ENCODE assay signal across 22 cellular contexts in the genomic region with DNA sequence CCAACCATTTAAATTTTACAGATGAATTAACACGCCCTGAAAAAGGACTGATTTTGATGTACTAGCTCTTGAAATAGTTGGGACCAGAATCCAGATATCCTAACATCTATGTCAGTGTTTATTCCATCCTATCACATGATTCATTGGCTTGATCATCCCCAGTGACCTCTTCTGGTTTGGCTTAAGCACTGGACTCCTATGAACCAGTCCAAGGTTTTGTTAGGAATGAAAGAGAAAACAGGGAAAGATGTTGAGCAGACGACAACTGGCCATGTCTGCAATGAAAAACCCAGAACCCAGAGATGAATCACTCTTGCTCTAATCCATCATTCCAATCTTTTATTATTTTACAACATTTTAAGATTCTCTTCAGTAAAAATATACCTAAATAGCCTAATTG.
"Had no signal": no experiment of that assay in that cellular context is flagged by ENCODE, and none has a peak within 500 bp of the region (broad histone marks: within the 10 kb centered on the region; RNA-seq: fewer than 3 reads in every experiment).

No MANE protein-coding gene starts in this region.

- DNase-seq: activated CD4-positive, alpha-beta T cell treated with anti-CD3 and anti-CD28 coated beads for 4 hours; activated CD4-positive, alpha-beta T cell treated with anti-CD3 and anti-CD28 coated beads, Interleukin-2, amount 50 U/mL, for 48 hours; activated CD8-positive, alpha-beta memory T cell treated with anti-CD3 and anti-CD28 coated beads for 24 hours; activated effector memory CD4-positive, alpha-beta T cell treated with Interleukin-2 at 50 U/mL for 16 hours; activated naive CD4-positive, alpha-beta T cell treated with Interleukin-2 at 50 U/mL for 16 hours; adrenal gland; central memory CD4-positive, alpha-beta T cell; endodermal cell; heart right ventricle; kidney glomerular epithelial cell; right lobe of liver; small intestine; stimulated activated CD4-positive, alpha-beta T cell treated with anti-CD3 and anti-CD28 coated beads, Interleukin-4, amount 100 ng/mL, for 24 hours; substantia nigra; SW 1271; T-helper 9 cell; uterus had no signal

- H3K27me3 ChIP-seq: adrenal gland, heart right ventricle, right lobe of liver, uterus had no signal

- H3K27ac ChIP-seq: adrenal gland, heart right ventricle, right lobe of liver, uterus, VCaP had no signal

- H3K4me1 ChIP-seq: adrenal gland, heart right ventricle, right lobe of liver, uterus had no signal

- H3K4me3 ChIP-seq: adrenal gland, heart right ventricle, lung, right lobe of liver, uterus had no signal

- H3K9me3 ChIP-seq: adrenal gland, heart right ventricle, right lobe of liver, uterus had no signal

- H3K36me3 ChIP-seq: adrenal gland, heart right ventricle, right lobe of liver, uterus had no signal

- ATAC-seq: esophagus mucosa; left lobe of liver; right lobe of liver; stimulated activated effector memory CD8-positive, alpha-beta T cell treated with anti-CD3 and anti-CD28 coated beads, Interleukin-12 subunit alpha, Interleukin-12 subunit beta, amount 100 ng/mL, for 72 hours had no signal
